8 cellular contexts compared by ENCODE assay signal in the genomic region with DNA sequence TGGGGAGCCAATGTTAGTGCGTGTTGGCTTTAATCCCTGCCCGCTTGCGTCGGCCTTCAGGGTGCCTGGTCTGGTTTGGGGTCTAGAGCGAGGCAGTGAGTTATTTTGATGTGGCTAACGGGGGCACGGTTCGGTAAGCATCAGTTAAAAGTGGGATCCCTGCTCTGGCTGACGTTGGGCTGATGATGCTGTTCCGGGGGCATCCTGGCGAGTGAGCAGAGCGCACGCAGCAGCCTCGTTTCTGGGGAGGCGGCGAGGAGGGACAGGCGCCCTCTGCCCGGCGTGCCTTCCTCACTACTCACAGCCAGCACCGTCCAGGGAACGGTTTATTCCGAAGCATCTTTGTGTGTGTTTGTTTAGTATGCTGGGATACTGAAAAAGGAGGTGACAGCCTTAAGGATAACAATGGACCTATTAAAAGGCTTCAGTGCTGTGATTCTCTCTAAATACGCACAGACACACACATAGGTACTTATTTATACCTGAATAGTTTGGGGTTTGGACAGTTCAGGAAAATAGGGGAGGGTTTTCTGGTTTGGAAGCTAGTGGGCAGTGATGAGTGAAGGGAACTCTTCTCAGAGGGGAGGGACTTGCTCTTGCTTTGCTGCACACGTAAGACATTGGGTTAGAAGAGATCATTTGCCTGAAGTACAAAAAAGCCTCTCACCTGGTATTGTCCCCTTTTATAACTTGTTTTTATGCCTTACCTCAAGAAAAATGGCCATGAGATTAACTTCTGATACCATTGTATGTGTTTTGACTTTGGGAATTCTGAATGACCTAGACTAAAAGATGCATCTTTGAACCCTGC. TPM values are rescaled to one million over a fixed set of nuclear protein-coding genes. Genes with fewer than 3 reads are reported as not detected.
DNase-seq lines count a peak whose midpoint lies in the region; ATAC-seq and TF ChIP-seq lines count a peak whose summit lies in the region.

No MANE protein-coding gene starts in this region.

- no peaks in the 10 kb centered on the region for H3K36me3 Mint-ChIP-seq in activated T-helper 1 cell treated with anti-CD3 and anti-CD28 coated beads, Interleukin-12 subunit alpha, Interleukin-12 subunit beta, Interleukin-2, Interleukin-4 antibody, amounts not matched to agents 30 ng/mL and 10 ng/mL and 1 ng/mL, durations not matched to agents 14 hours and 24 hours and 36 hours (ENCODE audit: low read depth)
- H3K36me3 Mint-ChIP-seq in neural crest cell (ENCODE audit: low read depth): no peaks in the 10 kb centered on the region

- peak overlapping the region; percentile 86 for H3K4me3 ChIP-seq in fibroblast of villous mesenchyme (ENCODE audit: low read depth, low read length)

- TF ChIP-seq RAD21 in Ishikawa (IDR thresholded peaks at IDR 0.05; ENCODE audit: low read depth): no peak; the same call in 1 of the 2 replicates

- H3K4me1 Mint-ChIP-seq in activated T-helper 1 cell treated with anti-CD3 and anti-CD28 coated beads, Interleukin-12 subunit alpha, Interleukin-12 subunit beta, Interleukin-2, Interleukin-4 antibody, amounts not matched to agents 30 ng/mL and 10 ng/mL and 1 ng/mL, durations not matched to agents 14 hours and 24 hours and 36 hours (ENCODE audit: low read depth): peaks cover 45% of the 10 kb centered on the region
- peaks cover 48% of the 10 kb centered on the region for H3K4me1 Mint-ChIP-seq in neural crest cell

- H3K9me3 Mint-ChIP-seq in activated T-helper 1 cell treated with anti-CD3 and anti-CD28 coated beads, Interleukin-12 subunit alpha, Interleukin-12 subunit beta, Interleukin-2, Interleukin-4 antibody, amounts not matched to agents 30 ng/mL and 10 ng/mL and 1 ng/mL, durations not matched to agents 14 hours and 24 hours and 36 hours: no peaks in the 10 kb centered on the region
- H3K9me3 Mint-ChIP-seq in neural crest cell: no peaks in the 10 kb centered on the region

- ATAC-seq in GM21381 (IDR thresholded peaks at IDR 0.05; ENCODE audit: unreplicated experiment): peak; percentile 33

- peak overlapping the region; percentile 70 for H3K27ac Mint-ChIP-seq in activated T-helper 1 cell treated with anti-CD3 and anti-CD28 coated beads, Interleukin-12 subunit alpha, Interleukin-12 subunit beta, Interleukin-2, Interleukin-4 antibody, amounts not matched to agents 30 ng/mL and 10 ng/mL and 1 ng/mL, durations not matched to agents 14 hours and 24 hours and 36 hours
- H3K27ac Mint-ChIP-seq in neural crest cell (ENCODE audit: unreplicated experiment): peak overlapping the region; percentile 38

- DNase-seq in DMS114 treated with DMSO at 0.1 percent for 48 hours (lab: John Stamatoyannopoulos, UW; ENCODE audit: unreplicated experiment) (peak; percentile 58), fibroblast of villous mesenchyme (ENCODE audit: low read depth) (peak; percentile 82), neural crest cell (ENCODE audit: low read depth, low spot score) (peak; percentile 23), HPDE6-E6E7 (ENCODE audit: extremely low spot score) (no peak), NCI-H146 treated with DMSO at 0.1 percent for 48 hours (lab: John Stamatoyannopoulos, UW; ENCODE audit: unreplicated experiment) (no peak)
- DNase-seq in activated T-helper 1 cell treated with anti-CD3 and anti-CD28 coated beads, Interleukin-12 subunit alpha, Interleukin-12 subunit beta, Interleukin-2, Interleukin-4 antibody, amounts not matched to agents 30 ng/mL and 10 ng/mL and 1 ng/mL, durations not matched to agents 14 hours and 24 hours and 36 hours (ENCODE audit: low spot score): no peak

- peaks cover 68% of the 10 kb centered on the region for H3K27me3 Mint-ChIP-seq in activated T-helper 1 cell treated with anti-CD3 and anti-CD28 coated beads, Interleukin-12 subunit alpha, Interleukin-12 subunit beta, Interleukin-2, Interleukin-4 antibody, amounts not matched to agents 30 ng/mL and 10 ng/mL and 1 ng/mL, durations not matched to agents 14 hours and 24 hours and 36 hours (ENCODE audit: insufficient read depth)
- H3K27me3 Mint-ChIP-seq in neural crest cell (ENCODE audit: low read depth): peaks cover 23% of the 10 kb centered on the region

- intact Hi-C loops in activated T-helper 1 cell treated with anti-CD3 and anti-CD28 coated beads, Interleukin-12 subunit alpha, Interleukin-12 subunit beta, Interleukin-2, Interleukin-4 antibody, amounts not matched to agents 30 ng/mL and 10 ng/mL and 1 ng/mL, durations not matched to agents 14 hours and 24 hours and 36 hours (cut with micrococcal nuclease): loop anchor here (1.0 to 5.0 kb wide), 8 partner anchors 45 to 727 kb away; partner anchors contain the start of genes FEZ2, GPATCH11, HEATR5B and STRN

- TF ChIP-seq CTCF in fibroblast of villous mesenchyme (IDR thresholded peaks at IDR 0.05; ENCODE audit: insufficient read depth, low read depth, low read length): peak; percentile 57
- TF ChIP-seq CTCF in neural crest cell (conservative IDR thresholded peaks at IDR 0.05): peak; percentile 54

- peak overlapping the region; percentile 97 for H3K4me3 Mint-ChIP-seq in activated T-helper 1 cell treated with anti-CD3 and anti-CD28 coated beads, Interleukin-12 subunit alpha, Interleukin-12 subunit beta, Interleukin-2, Interleukin-4 antibody, amounts not matched to agents 30 ng/mL and 10 ng/mL and 1 ng/mL, durations not matched to agents 14 hours and 24 hours and 36 hours
- H3K4me3 Mint-ChIP-seq in neural crest cell: peak overlapping the region; percentile 97

- TF ChIP-seq EP300 in Ishikawa (IDR thresholded peaks at IDR 0.05; ENCODE audit: borderline replicate concordance): no peak

TF ChIP-seq in Ishikawa, 13 proteins besides CTCF, POLR2A, EP300 and RAD21:
- TF ChIP-seq REST (IDR thresholded peaks at IDR 0.05; ENCODE audit: low read depth) (no peak), MAX (IDR thresholded peaks at IDR 0.05) (0 out of 2 replicates have a peak, but pooled peaks have one; percentile 23)

RNA-seq across cellular contexts. Expression of gene CRIM1, which starts 2.1 kb away (rescaled TPM):
- total RNA-seq in activated T-helper 1 cell treated with anti-CD3 and anti-CD28 coated beads, Interleukin-12 subunit alpha, Interleukin-12 subunit beta, Interleukin-2, Interleukin-4 antibody, amounts not matched to agents 30 ng/mL and 10 ng/mL and 1 ng/mL, durations not matched to agents 14 hours and 24 hours and 36 hours: 15.3 and 17.6 TPM in 2 replicates
- 729 and 949 TPM in 2 replicates for total RNA-seq in fibroblast of villous mesenchyme
- total RNA-seq in neural crest cell: 10.9 and 13.8 TPM in 2 replicates

Comparison
In these comparisons a context has a peak if more than half of its experiments do, and no peak if none do; other contexts are left out.
1. DNase-seq: peak in DMS114 treated with DMSO at 0.1 percent for 48 hours (single experiment), fibroblast of villous mesenchyme (single experiment) and neural crest cell (single experiment); none in activated T-helper 1 cell treated with anti-CD3 and anti-CD28 coated beads, Interleukin-12 subunit alpha, Interleukin-12 subunit beta, Interleukin-2, Interleukin-4 antibody, amounts not matched to agents 30 ng/mL and 10 ng/mL and 1 ng/mL, durations not matched to agents 14 hours and 24 hours and 36 hours (single experiment), HPDE6-E6E7 (single experiment) and NCI-H146 treated with DMSO at 0.1 percent for 48 hours (single experiment).
2. RNA of gene CRIM1, which starts 2.1 kb away (total RNA-seq): 729 to 949 TPM in fibroblast of villous mesenchyme; 15.3 to 17.6 TPM in activated T-helper 1 cell treated with anti-CD3 and anti-CD28 coated beads, Interleukin-12 subunit alpha, Interleukin-12 subunit beta, Interleukin-2, Interleukin-4 antibody, amounts not matched to agents 30 ng/mL and 10 ng/mL and 1 ng/mL, durations not matched to agents 14 hours and 24 hours and 36 hours and 10.9 to 13.8 TPM in neural crest cell; every median in the first group is over 10 times any median in the second.